Comparison of ENCODE assay signal across 11 cellular contexts in genomic region chrX:150649096-150649870, GRCh38. TPM values are rescaled to one million over a fixed set of nuclear protein-coding genes. Genes with fewer than 3 reads are reported as not detected.
DNase-seq lines count a peak whose midpoint lies in the region; ATAC-seq and TF ChIP-seq lines count a peak whose summit lies in the region.
"Had no signal": no experiment of that assay in that cellular context is flagged by ENCODE, and none has a peak within 500 bp of the region (broad histone marks: within the 10 kb centered on the region; RNA-seq: fewer than 3 reads in every experiment).

No MANE protein-coding gene starts in this region.

- no peaks in the 10 kb centered on the region for H3K36me3 ChIP-seq in adrenal gland (replicated peaks in 1 of 2)
- H3K36me3 ChIP-seq: WERI-Rb-1 had no signal

- no peaks in the 10 kb centered on the region for H3K9me3 ChIP-seq in adrenal gland (replicated peaks in 1 of 3)

- ATAC-seq in Right ventricle myocardium inferior (peak; percentile 16), left colon (no peak), GM18861 (IDR thresholded peaks at IDR 0.05; ENCODE audit: unreplicated experiment) (no peak), GM18873 (IDR thresholded peaks at IDR 0.05; ENCODE audit: low FRiP score, unreplicated experiment) (no peak)

- WGBS in adrenal gland, 4 donors = 14 to 41% (median 31%) methylated on average over 6 to 8 of the region's 8 CpGs

- DNase-seq in Right ventricle myocardium inferior (ENCODE audit: missing footprints) (peak; percentile 42), cardiac septum (ENCODE audit: low spot score) (no peak), adrenal gland (peak; percentile 42 to 89 (median 73)), left colon (peak; percentile 9 to 34), NCI-H187 treated with DMSO at 0.1 percent for 48 hours (lab: John Stamatoyannopoulos, UW) (no peak), GM10266 (ENCODE audit: extremely low spot score) (no peak)
- DNase-seq: amniotic stem cell; CD4-positive, alpha-beta T cell; WERI-Rb-1 had no signal

- TF ChIP-seq POLR2A in adrenal gland (IDR thresholded peaks at IDR 0.05) = no peak

- H3K4me3 ChIP-seq in adrenal gland = no peak overlapping the region

- intact Hi-C loops in Right ventricle myocardium inferior (cut with DNase I) = no loop called here
- intact Hi-C loops in cardiac septum (cut with DNase I) = no loop called here
- intact Hi-C loops in adrenal gland (cut with DNase I) = no loop called here
- intact Hi-C loops in left colon (cut with DNase I, micrococcal nuclease) = no loop called here

- TF ChIP-seq CTCF in adrenal gland (IDR thresholded peaks at IDR 0.05) = no peak
- TF ChIP-seq CTCF in GM10266 (IDR thresholded peaks at IDR 0.05; ENCODE audit: control insufficient read depth, insufficient read depth, low read depth, missing control alignments) = no peak

- H3K27me3 ChIP-seq in adrenal gland = no peaks in the 10 kb centered on the region

- H3K27ac ChIP-seq in adrenal gland = peak overlapping the region; percentile 30 to 65 (median 48)
- H3K27ac ChIP-seq: WERI-Rb-1 had no signal

- H3K4me1 ChIP-seq in adrenal gland (replicated peaks in 1 of 2) = no peaks in the 10 kb centered on the region

RNA-seq across cellular contexts. Expression of gene MTMR1, which starts 43.9 kb away (rescaled TPM):
- total RNA-seq in Right ventricle myocardium inferior (19.4 TPM), cardiac septum (21.7 TPM), adrenal gland (10 to 100 TPM in 7 of 8 donors, 1 to 10 TPM in 1; 9.2 to 19.8 (median 14.0) TPM), left colon (10 to 100 TPM; 15.2 to 17.6 TPM)
- polyA plus RNA-seq in adrenal gland = 10 to 100 TPM; 10.0 to 19.5 (median 11.7) TPM

Comparison
In these comparisons a context has a peak if more than half of its experiments do, and no peak if none do; other contexts are left out.
1. DNase-seq: peak in Right ventricle myocardium inferior (single experiment), adrenal gland (7 of 7) and left colon (2 of 2); none in cardiac septum (single experiment), NCI-H187 treated with DMSO at 0.1 percent for 48 hours (single experiment) and GM10266 (single experiment).